31 cellular contexts compared by ENCODE assay signal in the genomic region with DNA sequence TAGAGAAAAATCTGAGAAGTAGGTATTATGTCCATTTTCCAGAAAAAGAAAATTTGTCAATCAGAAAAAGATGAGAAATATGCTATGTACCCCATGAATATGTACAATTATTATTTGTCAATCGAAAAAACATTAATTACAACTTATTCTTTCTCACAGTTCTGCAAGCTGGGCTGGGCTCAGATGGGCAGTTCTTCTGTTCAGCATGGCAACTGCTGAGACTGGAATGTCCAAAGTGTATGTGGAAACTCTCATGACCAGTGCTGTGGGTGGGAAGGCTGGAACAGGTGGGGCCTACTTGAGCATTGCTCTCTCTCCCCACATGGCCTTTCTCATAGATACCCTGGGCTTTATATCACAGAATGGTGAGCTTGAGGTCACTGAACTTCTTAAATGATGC.
DNase-seq lines count a peak whose midpoint lies in the region; ATAC-seq, FAIRE-seq and TF ChIP-seq lines count a peak whose summit lies in the region.
"Had no signal": no experiment of that assay in that cellular context is flagged by ENCODE, and none has a peak within 500 bp of the region (broad histone marks: within the 10 kb centered on the region; RNA-seq: fewer than 3 reads in every experiment).

No MANE protein-coding gene starts in this region.

- 6% methylated on average over 1 of the region's 1 CpG for WGBS in HepG2 (ENCODE audit: low lambda C conversion rate)
- 64% methylated on average over 1 of the region's 1 CpG for WGBS in right lobe of liver (ENCODE audit: insufficient coverage, low coverage, low lambda C conversion rate, missing lambda C conversion rate)
- no CpG with 5 or more reads among the region's 1 CpG for WGBS in trophoblast cell (ENCODE audit: extremely low coverage, insufficient coverage, insufficient read length)

- no peaks in the 10 kb centered on the region for H4K20me1 ChIP-seq in HepG2 (ENCODE audit: insufficient read depth, low read length)
- H4K20me1 ChIP-seq: BLaER1; BLaER1 treated with 17β-estradiol and CSF1 and Interleukin-3, amounts not matched to agents 10 nM and 100 nM had no signal

- CTCF ChIA-PET in HepG2 (lab: Yijun Ruan, JAX; ENCODE audit: low intra/inter-chr PET ratio, low total read pairs): no interaction called here

- no peaks in the 10 kb centered on the region for H3K9me3 ChIP-seq in HepG2 (ENCODE audit: low read length)
- no peaks in the 10 kb centered on the region for H3K9me3 ChIP-seq in right lobe of liver
- peaks cover 2% of the 10 kb centered on the region for H3K9me3 ChIP-seq in trophoblast cell (ENCODE audit: insufficient read depth, low read depth, low read length)
- H3K9me3 ChIP-seq: A549, Caco-2 had no signal

- H4K91ac ChIP-seq in trophoblast cell (ENCODE audit: low read depth, low read length): peak overlapping the region; percentile 72

- H3K18ac ChIP-seq in trophoblast cell (ENCODE audit: low read length): no peak overlapping the region

- in situ Hi-C loops in HepG2 (cut with HindIII; ENCODE audit: extremely low pct_ligation_motif_present, low pct_unique_long_range_greater_than_20kb): no loop called here

- POLR2A ChIA-PET in HepG2 (lab: Yijun Ruan, JAX): no interaction called here

- H2AK5ac ChIP-seq in trophoblast cell (ENCODE audit: low read length): no peak overlapping the region

- H4K12ac ChIP-seq in trophoblast cell (ENCODE audit: low read depth, low read length): no peak overlapping the region

- no peak for TF ChIP-seq CTCF in HepG2 (CRISPR knock-in tag; IDR thresholded peaks at IDR 0.05)
- TF ChIP-seq CTCF in right lobe of liver (IDR thresholded peaks at IDR 0.05): no peak

- ATAC-seq in HepG2 (no peak), right lobe of liver (no peak), GM21737 (IDR thresholded peaks at IDR 0.05; ENCODE audit: unreplicated experiment) (no peak)
- ATAC-seq: A549; CD8-positive, alpha-beta T cell had no signal

- no peak overlapping the region for H3K14ac ChIP-seq in trophoblast cell (ENCODE audit: low read length)

- H3K4me3 ChIP-seq in HepG2 (replicated peaks in 1 of 3; ENCODE audit: insufficient read depth in 1 of 3, low read depth in 2 of 3, low read length in 3 of 3) (no peak overlapping the region), right lobe of liver (no peak overlapping the region), trophoblast cell (ENCODE audit: low read depth, low read length) (no peak overlapping the region)
- H3K4me3 ChIP-seq: A549; BLaER1; BLaER1 treated with 17β-estradiol and CSF1 and Interleukin-3, amounts not matched to agents 10 nM and 100 nM had no signal

- no peak overlapping the region for H3K23ac ChIP-seq in trophoblast cell (ENCODE audit: low read length)

- H3K27me3 ChIP-seq in HepG2 (ENCODE audit: control insufficient read depth in 1 of 2, insufficient read depth in 2 of 2, low read length in 2 of 2): no peaks in the 10 kb centered on the region; a peak in 1 of 5 replicates
- H3K27me3 ChIP-seq in right lobe of liver: no peaks in the 10 kb centered on the region
- H3K27me3 ChIP-seq in trophoblast cell (ENCODE audit: insufficient read depth, low read length): no peaks in the 10 kb centered on the region
- H3K27me3 ChIP-seq: BE2C; BLaER1; BLaER1 treated with 17β-estradiol and CSF1 and Interleukin-3, amounts not matched to agents 10 nM and 100 nM had no signal

- H3K4me1 ChIP-seq in HepG2 (ENCODE audit: insufficient read depth, low read length) (peaks cover 5% of the 10 kb centered on the region), right lobe of liver (peaks cover 0 to 17% (median 8%) of the 10 kb centered on the region in 4 donors), trophoblast cell (ENCODE audit: control insufficient read depth in 1 of 2, insufficient read depth in 2 of 2, low read length in 2 of 2) (peaks cover 9% of the 10 kb centered on the region in 2 experiments)
- H3K4me1 ChIP-seq: BE2C; BLaER1; BLaER1 treated with 17β-estradiol and CSF1 and Interleukin-3, amounts not matched to agents 10 nM and 100 nM had no signal

- TF ChIP-seq RAD21 in HepG2 (CRISPR knock-in tag; IDR thresholded peaks at IDR 0.05): no peak

- H3K36me3 ChIP-seq in HepG2 (replicated peaks in 1 of 2; ENCODE audit: control insufficient read depth in 1 of 2, insufficient read depth in 2 of 2, low read length in 2 of 2): no peaks in the 10 kb centered on the region
- H3K36me3 ChIP-seq in right lobe of liver: no peaks in the 10 kb centered on the region
- no peaks in the 10 kb centered on the region for H3K36me3 ChIP-seq in trophoblast cell (ENCODE audit: control insufficient read depth in 1 of 2, insufficient read depth in 2 of 2, low read length in 2 of 2)
- H3K36me3 ChIP-seq: BE2C; BLaER1; BLaER1 treated with 17β-estradiol and CSF1 and Interleukin-3, amounts not matched to agents 10 nM and 100 nM had no signal

- intact Hi-C loops in HepG2 (cut with micrococcal nuclease; ENCODE audit: unreplicated experiment) (no loop called here), right lobe of liver (cut with DNase I) (no loop called here)

- no peak for TF ChIP-seq POLR2A in HepG2 (IDR thresholded peaks at IDR 0.05; ENCODE audit: insufficient read depth in 1 of 2, low read depth in 2 of 2, low read length in 2 of 2)
- no peak for TF ChIP-seq POLR2A in right lobe of liver (IDR thresholded peaks at IDR 0.05)

- no peak for FAIRE-seq in HepG2 (lab: Jason Lieb, UNC)
- FAIRE-seq: A204.1, A549, D721Med had no signal

- H3K27ac ChIP-seq in HepG2 (ENCODE audit: extremely low read length, insufficient read depth, low read length) (no peak overlapping the region), right lobe of liver (no peak overlapping the region), trophoblast cell (ENCODE audit: low read depth, low read length) (no peak overlapping the region)
- H3K27ac ChIP-seq: 22Rv1; A549; BLaER1; BLaER1 treated with 17β-estradiol and CSF1 and Interleukin-3, amounts not matched to agents 10 nM and 100 nM; C4-2B had no signal

- H3K79me2 ChIP-seq in HepG2 (ENCODE audit: insufficient read depth, low read length): no peaks in the 10 kb centered on the region
- no peaks in the 10 kb centered on the region for H3K79me2 ChIP-seq in trophoblast cell (ENCODE audit: control insufficient read depth, insufficient read depth, low read length, poor library complexity)

- no peak overlapping the region for H4K8ac ChIP-seq in trophoblast cell (ENCODE audit: low read depth, low read length)

- H3K9ac ChIP-seq in HepG2 (ENCODE audit: insufficient read depth, low read depth, low read length) (no peak overlapping the region), trophoblast cell (ENCODE audit: low read length) (no peak overlapping the region)
- H3K9ac ChIP-seq: BLaER1; BLaER1 treated with 17β-estradiol and CSF1 and Interleukin-3, amounts not matched to agents 10 nM and 100 nM had no signal

- H3K4me2 ChIP-seq in HepG2 (ENCODE audit: low read depth, low read length): no peak overlapping the region
- no peak overlapping the region for H3K4me2 ChIP-seq in trophoblast cell (ENCODE audit: low read length)
- H3K4me2 ChIP-seq: A549; BLaER1; BLaER1 treated with 17β-estradiol and CSF1 and Interleukin-3, amounts not matched to agents 10 nM and 100 nM had no signal

- H3K79me1 ChIP-seq in trophoblast cell (ENCODE audit: low read length): peaks cover 13% of the 10 kb centered on the region

- peak overlapping the region; percentile 3 for H2BK5ac ChIP-seq in trophoblast cell (ENCODE audit: low read depth, low read length, poor library complexity)

- no peak overlapping the region for H2AFZ ChIP-seq in HepG2 (ENCODE audit: low read length)
- no peak overlapping the region for H2AFZ ChIP-seq in trophoblast cell (ENCODE audit: insufficient read depth, low read length, poor library complexity)

- H3K4ac ChIP-seq in trophoblast cell (ENCODE audit: low read depth, low read length): no peak overlapping the region

- peak overlapping the region; percentile 98 for H2BK12ac ChIP-seq in trophoblast cell (ENCODE audit: low read length)

- no peak for DNase-seq in HepG2 (ENCODE audit: low spot score)
- no peak for DNase-seq in right lobe of liver
- DNase-seq in trophoblast cell: no peak
- DNase-seq: 8988T; ACHN; AML-193; BE2C; C1 segment of cervical spinal cord; Caco-2; Calu3; CD4-positive, alpha-beta memory T cell; CD4-positive, alpha-beta T cell; CD4-positive, CD25-positive, alpha-beta regulatory T cell; CD8-positive, alpha-beta memory T cell; CD8-positive, alpha-beta T cell; COR-L47; DMS 273 treated with DMSO at 0.1 percent for 48 hours; DMS153; DMS53; DMS79; DMS79 treated with DMSO at 0.1 percent for 48 hours; DND-41; EL had no signal

- no peak for TF ChIP-seq EP300 in HepG2 (IDR thresholded peaks at IDR 0.05; ENCODE audit: low read depth in 2 of 2, low read length in 2 of 2)
- TF ChIP-seq EP300 in HepG2 (CRISPR knock-in tag; IDR thresholded peaks at IDR 0.05; ENCODE audit: borderline replicate concordance): no peak

- BruUV-seq in HepG2 (replicated peaks; lab: Mats Ljungman, UMichigan): no TSS peak

- H2BK120ac ChIP-seq in trophoblast cell (ENCODE audit: insufficient read depth, low read length, poor library complexity): no peak overlapping the region

TF ChIP-seq in HepG2, 621 proteins besides CTCF, POLR2A, EP300 and RAD21:
- TF ChIP-seq ZNF331 (CRISPR knock-in tag; IDR thresholded peaks at IDR 0.05) (peak; percentile 97), RFX5 (IDR thresholded peaks at IDR 0.05; ENCODE audit: low read depth, low read length) (0 out of 2 replicates have a peak, but pooled peaks have one; percentile 12)
- TF ChIP-seq, protein P1, sequence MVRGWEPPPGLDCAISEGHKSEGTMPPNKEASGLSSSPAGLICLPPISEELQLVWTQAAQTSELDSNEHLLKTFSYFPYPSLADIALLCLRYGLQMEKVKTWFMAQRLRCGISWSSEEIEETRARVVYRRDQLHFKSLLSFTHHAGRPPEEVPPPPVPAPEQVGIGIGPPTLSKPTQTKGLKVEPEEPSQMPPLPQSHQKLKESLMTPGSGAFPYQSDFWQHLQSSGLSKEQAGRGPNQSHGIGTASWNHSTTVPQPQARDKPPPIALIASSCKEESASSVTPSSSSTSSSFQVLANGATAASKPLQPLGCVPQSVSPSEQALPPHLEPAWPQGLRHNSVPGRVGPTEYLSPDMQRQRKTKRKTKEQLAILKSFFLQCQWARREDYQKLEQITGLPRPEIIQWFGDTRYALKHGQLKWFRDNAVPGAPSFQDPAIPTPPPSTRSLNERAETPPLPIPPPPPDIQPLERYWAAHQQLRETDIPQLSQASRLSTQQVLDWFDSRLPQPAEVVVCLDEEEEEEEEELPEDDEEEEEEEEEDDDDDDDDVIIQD (CRISPR knock-in tag; IDR thresholded peaks at IDR 0.05; ENCODE audit: low read depth): no peak
